In the genomic region with DNA sequence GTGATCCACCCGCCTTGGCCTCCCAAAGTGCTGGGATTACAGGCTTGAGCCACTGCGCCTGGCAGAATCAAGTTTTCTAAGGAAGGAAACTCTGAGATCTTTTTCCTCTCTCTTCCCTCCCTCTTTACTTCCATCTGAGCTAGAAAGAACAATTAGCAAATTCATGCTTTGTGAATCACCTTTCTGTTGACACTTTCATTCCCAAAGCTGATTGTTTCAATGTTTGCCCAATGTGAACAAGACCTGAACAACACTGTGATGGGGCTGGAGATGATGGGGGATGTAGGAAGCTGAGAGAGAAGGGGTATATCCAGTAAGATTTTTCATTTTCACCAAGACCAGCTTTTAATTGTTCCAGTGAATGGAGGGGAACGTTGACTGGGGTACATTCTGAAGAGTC, we compare ENCODE assay signal across 16 cellular contexts. TPM values are rescaled to one million over a fixed set of nuclear protein-coding genes. Genes with fewer than 3 reads are reported as not detected.
DNase-seq lines count a peak whose midpoint lies in the region; ATAC-seq, FAIRE-seq and TF ChIP-seq lines count a peak whose summit lies in the region.
"Had no signal": no experiment of that assay in that cellular context is flagged by ENCODE, and none has a peak within 500 bp of the region (broad histone marks: within the 10 kb centered on the region; RNA-seq: fewer than 3 reads in every experiment).

No MANE protein-coding gene starts in this region.

- H2AFZ ChIP-seq in keratinocyte (ENCODE audit: control insufficient read depth, low read length), result no peak overlapping the region

- no peak for TF ChIP-seq RAD21 in Ishikawa (IDR thresholded peaks at IDR 0.05; ENCODE audit: low read depth)

- no peaks in the 10 kb centered on the region for H3K79me2 ChIP-seq in keratinocyte (ENCODE audit: control insufficient read depth, insufficient read depth, low read length)

- TF ChIP-seq CTCF in keratinocyte (optimal IDR thresholded peaks at IDR 0.05 in 1 of 3, IDR thresholded peaks at IDR 0.05 in 1 of 3, conservative IDR thresholded peaks at IDR 0.05 in 1 of 3; ENCODE audit: extremely low read depth in 1 of 3, insufficient read depth in 2 of 3, low read length in 3 of 3) (no peak), lower leg skin (IDR thresholded peaks at IDR 0.05) (no peak)

- H3K9me3 ChIP-seq in keratinocyte (ENCODE audit: control insufficient read depth, low read depth, low read length), result no peaks in the 10 kb centered on the region

- TF ChIP-seq POLR2A in lower leg skin (IDR thresholded peaks at IDR 0.05), result no peak

- H3K4me1 ChIP-seq in keratinocyte (ENCODE audit: control insufficient read depth, extremely low read depth, insufficient read depth, low read length), result no peaks in the 10 kb centered on the region

- intact Hi-C loops in lower leg skin (cut with DNase I; ENCODE audit: low total_unique reads), result no loop called here

- DNase-seq in DMS53 (lab: John Stamatoyannopoulos, UW) (peak; percentile 52), astrocyte of the hippocampus (ENCODE audit: low read depth, low spot score) (peak; percentile 69), keratinocyte (ENCODE audit: low read depth, low spot score) (no peak), lower leg skin (ENCODE audit: low spot score in 2 of 2) (no peak), LoVo (ENCODE audit: low spot score) (no peak)
- DNase-seq: H9, KBM-7, NCI-H1694, NCI-H2107, NCI-H2227 treated with DMSO at 0.1 percent for 48 hours, NCI-H526, SIG-M5 had no signal

- dilution Hi-C loops in keratinocyte (cut with MboI; ENCODE audit: extremely low pct_ligation_motif_present, low sequenced_read_pairs), result no loop called here

- WGBS in lower leg skin, 2 donors, result 91 to 92% methylated on average over 3 of the region's 3 CpGs

- H3K4me2 ChIP-seq in keratinocyte (ENCODE audit: control insufficient read depth, extremely low read depth, insufficient read depth, low read depth, low read length), result no peak overlapping the region

- H3K9me1 ChIP-seq in keratinocyte (ENCODE audit: control insufficient read depth, extremely low read depth, insufficient read depth, low read length), result no peaks in the 10 kb centered on the region

- H4K20me1 ChIP-seq in keratinocyte (ENCODE audit: control insufficient read depth, extremely low read depth, insufficient read depth, low read length), result no peaks in the 10 kb centered on the region

- no peaks in the 10 kb centered on the region for H3K27me3 ChIP-seq in keratinocyte (ENCODE audit: control insufficient read depth, extremely low read depth, insufficient read depth, low read length)

- TF ChIP-seq EP300 in Ishikawa (IDR thresholded peaks at IDR 0.05; ENCODE audit: borderline replicate concordance), result no peak

- ATAC-seq in HG03045 (IDR thresholded peaks at IDR 0.05; ENCODE audit: unreplicated experiment), result no peak

- no peaks in the 10 kb centered on the region for H3K36me3 ChIP-seq in keratinocyte (ENCODE audit: control insufficient read depth in 2 of 2, extremely low read depth in 1 of 2, insufficient read depth in 2 of 2, low read length in 2 of 2)

- no peak overlapping the region for H3K9ac ChIP-seq in keratinocyte (ENCODE audit: control insufficient read depth, extremely low read depth, insufficient read depth, low read length)

- H3K27ac ChIP-seq in keratinocyte (ENCODE audit: control insufficient read depth, insufficient read depth, low read length), result no peak overlapping the region

- H3K4me3 ChIP-seq in keratinocyte (ENCODE audit: control insufficient read depth in 2 of 3, extremely low read depth in 1 of 3, insufficient read depth in 2 of 3, low read depth in 1 of 3, low read length in 3 of 3) (no peak overlapping the region), lower leg skin (ENCODE audit: low read depth, poor library complexity, severe bottlenecking) (no peak overlapping the region)

- FAIRE-seq in keratinocyte (lab: Jason Lieb, UNC), result peak; percentile 41

TF ChIP-seq in Ishikawa, 13 proteins besides CTCF, POLR2A, EP300 and RAD21:
- TF ChIP-seq NFIC (IDR thresholded peaks at IDR 0.05), result no peak
- peak; percentile 43; the same call in 1 of the 2 replicates for TF ChIP-seq TEAD4 (IDR thresholded peaks at IDR 0.05)

RNA-seq across cellular contexts. Expression of a gene that starts 5.7 kb away (rescaled TPM):
- polyA plus RNA-seq in keratinocyte, result 26.5 to 50.8 TPM (median 36.6 TPM) in 3 replicates
- 130 TPM for polyA plus RNA-seq in keratinocyte (2011; ENCODE audit: low read depth)
- polyA plus RNA-seq in keratinocyte (2011; cell fraction: cytosol; rRNA removed), result 21.2 and 35.6 TPM in 2 replicates
- polyA plus RNA-seq in keratinocyte (2011; cell fraction: nucleus; rRNA removed), result 37.2 and 51.5 TPM in 2 replicates
- 37.8 and 126 TPM in 2 replicates for polyA plus RNA-seq in keratinocyte (2012; ENCODE audit: low replicate concordance)
- polyA minus RNA-seq in keratinocyte, result 43.5 to 79.5 TPM (median 49.6 TPM) in 3 replicates
- polyA minus RNA-seq in keratinocyte (2011; cell fraction: cytosol; rRNA and poly(A)+ RNA removed), result 95.7 TPM
- 69.9 and 70.8 TPM in 2 replicates for polyA minus RNA-seq in keratinocyte (2011; cell fraction: nucleus; rRNA and poly(A)+ RNA removed)
- total RNA-seq in lower leg skin, result 100 to 1,000 TPM; 139 to 243 (median 239) TPM
- total RNA-seq: T-helper 1 cell treated with Interleukin-12 subunit alpha and Interleukin-12 subunit beta and Interleukin-4 antibody, amounts not matched to agents 30 ng/mL and 1 ng/mL, for 36 hours had no signal

RNA-seq across cellular contexts. Expression of a gene that starts 24.8 kb away (rescaled TPM):
- 130 to 166 TPM (median 164 TPM) in 3 replicates for polyA plus RNA-seq in keratinocyte
- polyA plus RNA-seq in keratinocyte (2011; ENCODE audit: low read depth), result 33.9 TPM
- polyA plus RNA-seq in keratinocyte (2011; cell fraction: cytosol; rRNA removed), result 107 and 141 TPM in 2 replicates
- 81.1 and 105 TPM in 2 replicates for polyA plus RNA-seq in keratinocyte (2011; cell fraction: nucleus; rRNA removed)
- polyA plus RNA-seq in keratinocyte (2012; ENCODE audit: low replicate concordance), result 81.0 and 94.3 TPM in 2 replicates
- polyA minus RNA-seq in keratinocyte, result 40.7 to 76.9 TPM (median 51.1 TPM) in 3 replicates
- 121 TPM for polyA minus RNA-seq in keratinocyte (2011; cell fraction: cytosol; rRNA and poly(A)+ RNA removed)
- polyA minus RNA-seq in keratinocyte (2011; cell fraction: nucleus; rRNA and poly(A)+ RNA removed), result 31.7 and 43.4 TPM in 2 replicates
- 10 to 100 TPM; 14.9 to 29.4 (median 20.2) TPM for total RNA-seq in lower leg skin

RNA-seq across cellular contexts. Expression of a gene that starts 58.0 kb away (rescaled TPM):
- polyA plus RNA-seq in keratinocyte, result 13.8 to 21.3 TPM (median 16.1 TPM) in 3 replicates
- 3.1 TPM for polyA plus RNA-seq in keratinocyte (2011; ENCODE audit: low read depth)
- polyA plus RNA-seq in keratinocyte (2011; cell fraction: cytosol; rRNA removed), result 19.3 and 28.3 TPM in 2 replicates
- 16.9 and 24.1 TPM in 2 replicates for polyA plus RNA-seq in keratinocyte (2011; cell fraction: nucleus; rRNA removed)
- 16.6 and 21.5 TPM in 2 replicates for polyA plus RNA-seq in keratinocyte (2012; ENCODE audit: low replicate concordance)
- polyA minus RNA-seq in keratinocyte, result 23.5 to 55.7 TPM (median 25.5 TPM) in 3 replicates
- 33.6 TPM for polyA minus RNA-seq in keratinocyte (2011; cell fraction: cytosol; rRNA and poly(A)+ RNA removed)
- 9.9 and 12.5 TPM in 2 replicates for polyA minus RNA-seq in keratinocyte (2011; cell fraction: nucleus; rRNA and poly(A)+ RNA removed)
- 10 to 100 TPM; 34.0 to 45.8 (median 36.2) TPM for total RNA-seq in lower leg skin
- total RNA-seq: T-helper 1 cell treated with Interleukin-12 subunit alpha and Interleukin-12 subunit beta and Interleukin-4 antibody, amounts not matched to agents 30 ng/mL and 1 ng/mL, for 36 hours had no signal
- polyA plus RNA-seq: CD14-positive monocyte had no signal

Comparison
In these comparisons a context has a peak if more than half of its experiments do, and no peak if none do; other contexts are left out.
1. DNase-seq: peak in DMS53 (single experiment) and astrocyte of the hippocampus (single experiment); none in keratinocyte (single experiment), lower leg skin (0 of 2) and LoVo (single experiment).